Comparison of ENCODE assay signal across 10 cellular contexts in genomic region chr17:76514355-76514754, GRCh38. TPM values are rescaled to one million over a fixed set of nuclear protein-coding genes. Genes with fewer than 3 reads are reported as not detected.
DNase-seq lines count a peak whose midpoint lies in the region; ATAC-seq and TF ChIP-seq lines count a peak whose summit lies in the region.
"Not testable (repeated sequence)": the region's sequence is repeated elsewhere in the genome, so short reads cannot be mapped to it uniquely, and the experiment has no call there.
"Had no signal": no experiment of that assay in that cellular context is flagged by ENCODE, and none has a peak within 500 bp of the region (broad histone marks: within the 10 kb centered on the region; RNA-seq: fewer than 3 reads in every experiment).

No MANE protein-coding gene starts in this region.

- H3K4me3 Mint-ChIP-seq in HFFc6, result peak overlapping the region; percentile 87; the same call in 1 of the 2 replicates
- H3K4me3 Mint-ChIP-seq in activated CD4-positive, alpha-beta T cell treated with anti-CD3 and anti-CD28 coated beads, Interleukin-2, amount 10 ng/mL, durations not matched to agents 7 days and 5 days; mesothelial cell of epicardium: not testable (repeated sequence)
- peak overlapping the region; percentile 42 for H3K4me3 Mint-ChIP-seq in activated T-helper 2 cell treated with anti-CD3 and anti-CD28 coated beads, Interferon-gamma antibody, Interleukin-2, Interleukin-4, amounts not matched to agents 10 μg/mL and 5 μg/mL and 100 μg/mL, durations not matched to agents 14 hours and 24 hours and 36 hours (ENCODE audit: low read depth)
- peak overlapping the region; percentile 56 for H3K4me3 Mint-ChIP-seq in central memory CD8-positive, alpha-beta T cell

- H3K4me1 Mint-ChIP-seq in HFFc6 (ENCODE audit: low read depth), result peaks cover 25% of the 10 kb centered on the region
- peaks cover 74% of the 10 kb centered on the region for H3K4me1 Mint-ChIP-seq in activated CD4-positive, alpha-beta T cell treated with anti-CD3 and anti-CD28 coated beads, Interleukin-2, amount 10 ng/mL, durations not matched to agents 7 days and 5 days
- H3K4me1 Mint-ChIP-seq in activated T-helper 2 cell treated with anti-CD3 and anti-CD28 coated beads, Interferon-gamma antibody, Interleukin-2, Interleukin-4, amounts not matched to agents 10 μg/mL and 5 μg/mL and 100 μg/mL, durations not matched to agents 14 hours and 24 hours and 36 hours (ENCODE audit: low read depth), result peaks cover 49% of the 10 kb centered on the region
- peaks cover 37% of the 10 kb centered on the region for H3K4me1 Mint-ChIP-seq in central memory CD8-positive, alpha-beta T cell
- H3K4me1 Mint-ChIP-seq in mesothelial cell of epicardium, result peaks cover 11% of the 10 kb centered on the region

- TF ChIP-seq CTCF in HFFc6 (IDR thresholded peaks at IDR 0.05); mesothelial cell of epicardium (IDR thresholded peaks at IDR 0.05; ENCODE audit: unreplicated experiment); vagina (IDR thresholded peaks at IDR 0.05): not testable (repeated sequence)

- POLR2A ChIA-PET in activated CD4-positive, alpha-beta T cell treated with anti-CD3 and anti-CD28 coated beads, Interleukin-2, amount 10 ng/mL, durations not matched to agents 7 days and 5 days (lab: Charles Lee), result not testable (repeated sequence)

- intact Hi-C loops in activated T-helper 2 cell treated with anti-CD3 and anti-CD28 coated beads, Interferon-gamma antibody, Interleukin-2, Interleukin-4, amounts not matched to agents 10 μg/mL and 5 μg/mL and 100 μg/mL, durations not matched to agents 14 hours and 24 hours and 36 hours (cut with micrococcal nuclease); vagina (cut with DNase I): not testable (repeated sequence)

- H3K36me3 ChIP-seq in BLaER1 treated with 17β-estradiol and CSF1 and Interleukin-3, amounts not matched to agents 10 nM and 100 nM; vagina: not testable (repeated sequence)

- peaks cover 60 to 99% (median 84%) of the 10 kb centered on the region in 10 experiments for H3K4me1 ChIP-seq in BLaER1 treated with 17β-estradiol and CSF1 and Interleukin-3, amounts not matched to agents 10 nM and 100 nM
- peaks cover 16% of the 10 kb centered on the region for H3K4me1 ChIP-seq in vagina

- not testable (repeated sequence) for TF ChIP-seq POLR2A in vagina (IDR thresholded peaks at IDR 0.05)

- H3K4me3 ChIP-seq in BLaER1 treated with 17β-estradiol and CSF1 and Interleukin-3, amounts not matched to agents 10 nM and 100 nM; skin epidermis; vagina: not testable (repeated sequence)

- not testable (repeated sequence) for H3K9me3 ChIP-seq in BLaER1 treated with 17β-estradiol and CSF1 and Interleukin-3, amounts not matched to agents 10 nM and 100 nM (replicated peaks in 1 of 11); vagina

- not testable (repeated sequence) for ATAC-seq in central memory CD8-positive, alpha-beta T cell (replicated peaks; ENCODE audit: extremely low read depth, poor library complexity, severe bottlenecking)

- CTCF ChIA-PET in activated CD4-positive, alpha-beta T cell treated with anti-CD3 and anti-CD28 coated beads, Interleukin-2, amount 10 ng/mL, durations not matched to agents 7 days and 5 days (lab: Charles Lee), result interaction anchor here (0.9 to 1.7 kb wide), 5 partner anchors 8 to 167 kb away, joined by 3 to 9 read pairs (median 4); partner anchors contain the start of gene UBE2O

- DNase-seq in HFFc6; activated CD4-positive, alpha-beta T cell treated with anti-CD3 and anti-CD28 coated beads, Interleukin-2, amount 10 ng/mL, durations not matched to agents 7 days and 5 days; activated T-helper 2 cell treated with anti-CD3 and anti-CD28 coated beads, Interferon-gamma antibody, Interleukin-2, Interleukin-4, amounts not matched to agents 10 μg/mL and 5 μg/mL and 100 μg/mL, durations not matched to agents 14 hours and 24 hours and 36 hours (ENCODE audit: low spot score); central memory CD8-positive, alpha-beta T cell (ENCODE audit: low spot score in 2 of 2); mesothelial cell of epicardium (ENCODE audit: low spot score in 2 of 2, unreplicated experiment in 2 of 2); vagina (ENCODE audit: extremely low spot score in 2 of 2): not testable (repeated sequence)

- H3K9me3 Mint-ChIP-seq in HFFc6; activated CD4-positive, alpha-beta T cell treated with anti-CD3 and anti-CD28 coated beads, Interleukin-2, amount 10 ng/mL, durations not matched to agents 7 days and 5 days; activated T-helper 2 cell treated with anti-CD3 and anti-CD28 coated beads, Interferon-gamma antibody, Interleukin-2, Interleukin-4, amounts not matched to agents 10 μg/mL and 5 μg/mL and 100 μg/mL, durations not matched to agents 14 hours and 24 hours and 36 hours; central memory CD8-positive, alpha-beta T cell; mesothelial cell of epicardium: not testable (repeated sequence)

- not testable (repeated sequence) for H3K36me3 Mint-ChIP-seq in HFFc6 (ENCODE audit: low read depth); activated CD4-positive, alpha-beta T cell treated with anti-CD3 and anti-CD28 coated beads, Interleukin-2, amount 10 ng/mL, durations not matched to agents 7 days and 5 days (ENCODE audit: low read depth); activated T-helper 2 cell treated with anti-CD3 and anti-CD28 coated beads, Interferon-gamma antibody, Interleukin-2, Interleukin-4, amounts not matched to agents 10 μg/mL and 5 μg/mL and 100 μg/mL, durations not matched to agents 14 hours and 24 hours and 36 hours (ENCODE audit: low read depth); mesothelial cell of epicardium
- H3K36me3 Mint-ChIP-seq in central memory CD8-positive, alpha-beta T cell (ENCODE audit: insufficient read depth), result peaks cover 12% of the 10 kb centered on the region

- H3K27ac Mint-ChIP-seq in HFFc6 (peak overlapping the region; percentile 98), mesothelial cell of epicardium (peak overlapping the region; percentile 30)
- H3K27ac Mint-ChIP-seq in activated CD4-positive, alpha-beta T cell treated with anti-CD3 and anti-CD28 coated beads, Interleukin-2, amount 10 ng/mL, durations not matched to agents 7 days and 5 days, result peak overlapping the region; percentile 96
- H3K27ac Mint-ChIP-seq in activated T-helper 2 cell treated with anti-CD3 and anti-CD28 coated beads, Interferon-gamma antibody, Interleukin-2, Interleukin-4, amounts not matched to agents 10 μg/mL and 5 μg/mL and 100 μg/mL, durations not matched to agents 14 hours and 24 hours and 36 hours, result peak overlapping the region; percentile 99
- H3K27ac Mint-ChIP-seq in central memory CD8-positive, alpha-beta T cell (ENCODE audit: low read depth), result peak overlapping the region; percentile 95

- H3K27me3 Mint-ChIP-seq in HFFc6 (ENCODE audit: insufficient read depth); activated CD4-positive, alpha-beta T cell treated with anti-CD3 and anti-CD28 coated beads, Interleukin-2, amount 10 ng/mL, durations not matched to agents 7 days and 5 days; activated T-helper 2 cell treated with anti-CD3 and anti-CD28 coated beads, Interferon-gamma antibody, Interleukin-2, Interleukin-4, amounts not matched to agents 10 μg/mL and 5 μg/mL and 100 μg/mL, durations not matched to agents 14 hours and 24 hours and 36 hours (ENCODE audit: low read depth); central memory CD8-positive, alpha-beta T cell; mesothelial cell of epicardium (ENCODE audit: low read depth): not testable (repeated sequence)

- H3K9ac ChIP-seq in BLaER1 treated with 17β-estradiol and CSF1 and Interleukin-3, amounts not matched to agents 10 nM and 100 nM, result peak overlapping the region in 9 of 11 experiments; percentile 43 to 84 (median 75); a peak in 11 of 22 replicates

- H3K4me2 ChIP-seq in BLaER1 treated with 17β-estradiol and CSF1 and Interleukin-3, amounts not matched to agents 10 nM and 100 nM, result peak overlapping the region; percentile 65 to 88 (median 80); a peak in 21 of 22 replicates

- not testable (repeated sequence) for H3K27me3 ChIP-seq in BLaER1 treated with 17β-estradiol and CSF1 and Interleukin-3, amounts not matched to agents 10 nM and 100 nM; vagina

- H3K27ac ChIP-seq in BLaER1 treated with 17β-estradiol and CSF1 and Interleukin-3, amounts not matched to agents 10 nM and 100 nM, result peak overlapping the region; percentile 81 to 91 (median 88)
- peak overlapping the region in 16 of 21 experiments; percentile 9 to 91 (median 82) for H3K27ac ChIP-seq in skin epidermis
- H3K27ac ChIP-seq in vagina, result peak overlapping the region; percentile 82

- not testable (repeated sequence) for H4K20me1 ChIP-seq in BLaER1 treated with 17β-estradiol and CSF1 and Interleukin-3, amounts not matched to agents 10 nM and 100 nM

RNA-seq across cellular contexts. Expression of gene RHBDF2, which starts 13.1 kb away (rescaled TPM):
- 10 to 100 TPM in 2 of 6 experiments, 1 to 10 TPM in 4; 7.1 to 13.1 (median 9.4) TPM for total RNA-seq in HFFc6 (2021; fragmentation: NEBNext Ultra II Directional; extraction: Animal tissue kit (Norgen Biotek cat#: 25700))
- total RNA-seq in activated CD4-positive, alpha-beta T cell treated with anti-CD3 and anti-CD28 coated beads, Interleukin-2, amount 10 ng/mL, durations not matched to agents 7 days and 5 days, result 10 to 100 TPM; 37.1 to 41.6 TPM
- total RNA-seq in activated T-helper 2 cell treated with anti-CD3 and anti-CD28 coated beads, Interferon-gamma antibody, Interleukin-2, Interleukin-4, amounts not matched to agents 10 μg/mL and 5 μg/mL and 100 μg/mL, durations not matched to agents 14 hours and 24 hours and 36 hours, result 45.3 and 48.5 TPM in 2 replicates
- total RNA-seq in mesothelial cell of epicardium (19.1 to 21.6 TPM (median 21.5 TPM) in 3 replicates), vagina (34.6 TPM)

RNA-seq across cellular contexts. Expression of gene CYGB, which starts 23.2 kb away (rescaled TPM):
- total RNA-seq in HFFc6 (2021; fragmentation: NEBNext Ultra II Directional; extraction: Animal tissue kit (Norgen Biotek cat#: 25700)), result under 1 TPM; 0.26 to 0.66 (median 0.33) TPM
- not detected for total RNA-seq in activated CD4-positive, alpha-beta T cell treated with anti-CD3 and anti-CD28 coated beads, Interleukin-2, amount 10 ng/mL, durations not matched to agents 7 days and 5 days
- not detected in 2 replicates for total RNA-seq in activated T-helper 2 cell treated with anti-CD3 and anti-CD28 coated beads, Interferon-gamma antibody, Interleukin-2, Interleukin-4, amounts not matched to agents 10 μg/mL and 5 μg/mL and 100 μg/mL, durations not matched to agents 14 hours and 24 hours and 36 hours
- 8.6 to 10.4 TPM (median 10.1 TPM) in 3 replicates for total RNA-seq in mesothelial cell of epicardium
- 30.0 TPM for total RNA-seq in vagina

RNA-seq across cellular contexts. Expression of gene PRCD, which starts 25.5 kb away (rescaled TPM):
- not detected for total RNA-seq in HFFc6 (2021; fragmentation: NEBNext Ultra II Directional; extraction: Animal tissue kit (Norgen Biotek cat#: 25700))
- total RNA-seq in activated CD4-positive, alpha-beta T cell treated with anti-CD3 and anti-CD28 coated beads, Interleukin-2, amount 10 ng/mL, durations not matched to agents 7 days and 5 days, result not detected
- not detected in 2 replicates for total RNA-seq in activated T-helper 2 cell treated with anti-CD3 and anti-CD28 coated beads, Interferon-gamma antibody, Interleukin-2, Interleukin-4, amounts not matched to agents 10 μg/mL and 5 μg/mL and 100 μg/mL, durations not matched to agents 14 hours and 24 hours and 36 hours
- total RNA-seq in mesothelial cell of epicardium, result 8.7 to 9.9 TPM (median 9.9 TPM) in 3 replicates
- total RNA-seq in vagina, result 21.4 TPM
- total RNA-seq: IMR-90 had no signal

RNA-seq across cellular contexts. Expression of gene AANAT, which starts 47.0 kb away (rescaled TPM):
- under 1 TPM in 1 of 6 experiments, not detected in 5; 0.21 TPM for total RNA-seq in HFFc6 (2021; fragmentation: NEBNext Ultra II Directional; extraction: Animal tissue kit (Norgen Biotek cat#: 25700))
- total RNA-seq in activated CD4-positive, alpha-beta T cell treated with anti-CD3 and anti-CD28 coated beads, Interleukin-2, amount 10 ng/mL, durations not matched to agents 7 days and 5 days, result not detected
- total RNA-seq in activated T-helper 2 cell treated with anti-CD3 and anti-CD28 coated beads, Interferon-gamma antibody, Interleukin-2, Interleukin-4, amounts not matched to agents 10 μg/mL and 5 μg/mL and 100 μg/mL, durations not matched to agents 14 hours and 24 hours and 36 hours, result 0.18 TPM in 1 of 2 replicates, not detected in the other
- total RNA-seq in mesothelial cell of epicardium, result 0.22 to 0.40 TPM in 2 of 3 replicates, not detected in the other
- total RNA-seq in vagina, result not detected
- total RNA-seq: IMR-90, PC-3 had no signal

Comparison
In these comparisons a context has a peak if more than half of its experiments do, and no peak if none do; other contexts are left out.
1. H3K27ac Mint-ChIP-seq: peak in every context shown above with its lines; median percentile 99 in activated T-helper 2 cell treated with anti-CD3 and anti-CD28 coated beads, Interferon-gamma antibody, Interleukin-2, Interleukin-4, amounts not matched to agents 10 μg/mL and 5 μg/mL and 100 μg/mL, durations not matched to agents 14 hours and 24 hours and 36 hours; 98 in HFFc6; 96 in activated CD4-positive, alpha-beta T cell treated with anti-CD3 and anti-CD28 coated beads, Interleukin-2, amount 10 ng/mL, durations not matched to agents 7 days and 5 days; 95 in central memory CD8-positive, alpha-beta T cell; 30 in mesothelial cell of epicardium.